Comparison of ENCODE assay signal across 19 cellular contexts in the genomic region with DNA sequence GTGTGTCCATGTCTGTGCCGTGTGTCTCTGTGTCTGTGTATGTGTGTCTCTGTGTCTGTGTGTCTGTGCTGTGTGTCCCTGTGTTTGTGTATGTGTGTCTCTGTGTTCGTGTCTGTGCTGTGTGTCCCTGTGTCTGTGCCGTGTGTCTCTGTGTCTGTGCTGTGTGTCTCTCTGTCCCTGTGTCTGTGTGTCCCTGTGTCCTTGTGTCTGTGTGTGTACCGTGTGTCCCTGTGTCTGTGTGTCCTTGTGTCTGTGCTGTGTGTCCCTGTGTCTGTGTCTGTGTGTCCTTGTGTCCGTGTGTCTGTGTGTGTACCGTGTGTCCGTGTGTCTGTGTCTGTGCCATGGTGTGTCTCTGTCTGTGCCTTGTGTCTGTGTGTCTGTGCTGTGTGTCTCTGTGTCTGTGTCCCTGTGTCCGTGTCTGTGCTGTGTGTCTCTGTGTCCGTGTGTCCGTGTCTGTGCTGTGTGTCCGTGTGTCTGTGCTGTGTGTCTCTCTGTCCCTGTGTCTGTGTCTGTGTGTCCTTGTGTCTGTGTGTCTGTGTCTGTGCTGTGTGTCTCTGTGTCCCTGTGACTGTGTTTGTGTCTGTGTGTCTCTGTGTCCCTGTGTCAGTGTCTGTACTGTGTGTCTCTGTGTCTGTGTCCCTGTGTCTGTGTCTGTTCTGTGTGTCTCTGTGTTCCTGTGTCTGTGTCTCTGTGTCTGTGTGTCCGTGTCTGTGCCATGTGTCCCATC. TPM values are rescaled to one million over a fixed set of nuclear protein-coding genes. Genes with fewer than 3 reads are reported as not detected.
A peak's percentile ranks its signal among the peaks of the same experiment; 100 is the strongest.
DNase-seq lines count a peak whose midpoint lies in the region; ATAC-seq, FAIRE-seq and TF ChIP-seq lines count a peak whose summit lies in the region.
"Had no signal": no experiment of that assay in that cellular context is flagged by ENCODE, and none has a peak within 500 bp of the region (broad histone marks: within the 10 kb centered on the region; RNA-seq: fewer than 3 reads in every experiment).

No MANE protein-coding gene starts in this region.

- H4K20me1 ChIP-seq in K562 (replicated peaks; ENCODE audit: control insufficient read depth, insufficient read depth, low read length): no peaks in the 10 kb centered on the region

- no peaks in the 10 kb centered on the region for H3K4me1 ChIP-seq in A549
- no peaks in the 10 kb centered on the region for H3K4me1 ChIP-seq in HEK293 (ENCODE audit: control insufficient read depth, insufficient read depth, low read length)
- no peaks in the 10 kb centered on the region for H3K4me1 ChIP-seq in K562 (replicated peaks in 1 of 2; ENCODE audit: control insufficient read depth in 2 of 2, insufficient read depth in 2 of 2, low read length in 2 of 2)
- H3K4me1 ChIP-seq in trophoblast cell (ENCODE audit: control insufficient read depth in 1 of 2, insufficient read depth in 2 of 2, low read length in 2 of 2): peaks cover 0 to 2% of the 10 kb centered on the region in 2 experiments
- no peaks in the 10 kb centered on the region for H3K4me1 ChIP-seq in gastroesophageal sphincter
- H3K4me1 ChIP-seq: BE2C had no signal

- H3K4me3 ChIP-seq in A549 (no peak overlapping the region), HEK293 (ENCODE audit: low read depth, low read length) (no peak overlapping the region), K562 (no peak overlapping the region), trophoblast cell (ENCODE audit: low read depth, low read length) (peak overlapping the region; percentile 15), gastroesophageal sphincter (no peak overlapping the region)
- H3K4me3 ChIP-seq: SK-N-MC had no signal

- no peak overlapping the region for H2BK5ac ChIP-seq in trophoblast cell (ENCODE audit: low read depth, low read length, poor library complexity)

- H2AFZ ChIP-seq in K562 (ENCODE audit: low read depth, low read length) (no peak overlapping the region), trophoblast cell (ENCODE audit: insufficient read depth, low read length, poor library complexity) (no peak overlapping the region)

- intact Hi-C loops in K562 (cut with micrococcal nuclease): no loop called here

- no TSS peak for BruUV-seq in K562 (replicated peaks; lab: Mats Ljungman, UMichigan)

- H3K9me3 ChIP-seq in A549 (no peaks in the 10 kb centered on the region), HEK293 (ENCODE audit: control insufficient read depth, insufficient read depth, low read depth, low read length) (no peaks in the 10 kb centered on the region), K562 (replicated peaks; ENCODE audit: control insufficient read depth, insufficient read depth, low read depth, low read length) (no peaks in the 10 kb centered on the region; the same call in 1 of the 2 replicates), trophoblast cell (ENCODE audit: insufficient read depth, low read depth, low read length) (peaks cover 21% of the 10 kb centered on the region), gastroesophageal sphincter (peaks cover 0 to 22% (median 0%) of the 10 kb centered on the region in 3 donors)
- H3K9me3 ChIP-seq: BE2C had no signal

- no peak for TF ChIP-seq CTCF in A549 (IDR thresholded peaks at IDR 0.05)
- TF ChIP-seq CTCF in HEK293 (tag by site-specific recombination; IDR thresholded peaks at IDR 0.05): no peak
- TF ChIP-seq CTCF in K562 (IDR thresholded peaks at IDR 0.05 in 2 of 3, conservative IDR thresholded peaks at IDR 0.05 in 1 of 3; ENCODE audit: insufficient read depth in 2 of 3, low read depth in 1 of 3, low read length in 3 of 3): no peak
- no peak for TF ChIP-seq CTCF in gastroesophageal sphincter (IDR thresholded peaks at IDR 0.05)

- H4K8ac ChIP-seq in trophoblast cell (ENCODE audit: low read depth, low read length): no peak overlapping the region

- TF ChIP-seq EP300 in A549 (IDR thresholded peaks at IDR 0.05) (no peak), K562 (IDR thresholded peaks at IDR 0.05; ENCODE audit: low read length) (no peak), gastroesophageal sphincter (IDR thresholded peaks at IDR 0.05) (no peak)

- H3K9ac ChIP-seq in K562 (ENCODE audit: insufficient read depth in 1 of 2, low read depth in 2 of 2, low read length in 2 of 2) (no peak overlapping the region), trophoblast cell (ENCODE audit: low read length) (no peak overlapping the region)
- H3K9ac ChIP-seq: KMS-11 had no signal

- H3K27me3 ChIP-seq in K562 (ENCODE audit: control insufficient read depth in 2 of 2, insufficient read depth in 2 of 2, low read length in 2 of 2) (peaks cover 13 to 39% of the 10 kb centered on the region in 2 experiments), trophoblast cell (ENCODE audit: insufficient read depth, low read length) (no peaks in the 10 kb centered on the region), gastroesophageal sphincter (peaks cover 50% of the 10 kb centered on the region)
- H3K27me3 ChIP-seq: BE2C had no signal

- CTCF ChIA-PET in A549 (lab: Yijun Ruan, JAX) (no interaction called here), HEK293 (lab: Yijun Ruan, JAX) (interaction anchor here (0.9 kb wide), 1 partner anchor 60 kb away, joined by 3 read pairs; no protein-coding TSS in a partner anchor), K562 (lab: Yijun Ruan, JAX; ENCODE audit: low intra/inter-chr PET ratio) (no interaction called here)

- no peak overlapping the region for H3K4ac ChIP-seq in trophoblast cell (ENCODE audit: low read depth, low read length)

- no peak overlapping the region for H4K91ac ChIP-seq in trophoblast cell (ENCODE audit: low read depth, low read length)

- TF ChIP-seq RAD21 in A549 (conservative IDR thresholded peaks at IDR 0.05 in 1 of 2, IDR thresholded peaks at IDR 0.05 in 1 of 2): no peak
- TF ChIP-seq RAD21 in K562 (CRISPR knock-in tag; conservative IDR thresholded peaks at IDR 0.05 in 1 of 2, IDR thresholded peaks at IDR 0.05 in 1 of 2): no peak

- no peak overlapping the region for H2BK12ac ChIP-seq in trophoblast cell (ENCODE audit: low read length)

- H3K9me1 ChIP-seq in K562 (ENCODE audit: control insufficient read depth, insufficient read depth, low read length): no peaks in the 10 kb centered on the region

- ATAC-seq in A549 (peak in 1 of 2 experiments; percentile 18; a peak in 2 of 6 replicates), K562 (no peak), gastroesophageal sphincter (no peak)
- no peak for ATAC-seq in stimulated activated naive CD8-positive, alpha-beta T cell treated with anti-CD3 and anti-CD28 coated beads, Interleukin-15, Interleukin-2, amounts not matched to agents 100 U/mL and 50 U/mL, for 24 hours

- FAIRE-seq in A549 (lab: Jason Lieb, UNC) (no peak), K562 (lab: Jason Lieb, UNC) (peak; percentile 52)
- FAIRE-seq: GM12891 had no signal

- H3K79me2 ChIP-seq in K562 (ENCODE audit: control insufficient read depth, insufficient read depth, low read length): no peaks in the 10 kb centered on the region
- H3K79me2 ChIP-seq in trophoblast cell (ENCODE audit: control insufficient read depth, insufficient read depth, low read length, poor library complexity): no peaks in the 10 kb centered on the region

- H3K27ac ChIP-seq in A549 (no peak overlapping the region), HEK293 (ENCODE audit: extremely low read depth, low read depth, low read length) (no peak overlapping the region), K562 (ENCODE audit: extremely low read depth, low read depth, low read length) (no peak overlapping the region), trophoblast cell (ENCODE audit: low read depth, low read length) (no peak overlapping the region), gastroesophageal sphincter (no peak overlapping the region)
- H3K27ac ChIP-seq: KMS-11, SK-N-MC had no signal

- no peak for TF ChIP-seq POLR2A in A549 (IDR thresholded peaks at IDR 0.05; ENCODE audit: low read length)
- no peak for TF ChIP-seq POLR2A in K562 (conservative IDR thresholded peaks at IDR 0.05)
- TF ChIP-seq POLR2A in gastroesophageal sphincter (IDR thresholded peaks at IDR 0.05): no peak

- no peak overlapping the region for H2BK120ac ChIP-seq in trophoblast cell (ENCODE audit: insufficient read depth, low read length, poor library complexity)

- WGBS in A549 (ENCODE audit: missing lambda C conversion rate): 6% methylated on average over 12 of the region's 12 CpGs
- WGBS in K562 (ENCODE audit: insufficient coverage, low coverage, missing lambda C conversion rate): 1% methylated on average over 12 of the region's 12 CpGs
- no CpG with 5 or more reads among the region's 12 CpGs for WGBS in trophoblast cell (ENCODE audit: extremely low coverage, insufficient coverage, insufficient read length)
- WGBS in gastroesophageal sphincter (ENCODE audit: low coverage in 1 of 2), 2 donors: 93 to 100% methylated on average over 3 to 4 of the region's 12 CpGs

- no peak overlapping the region for H3K23ac ChIP-seq in trophoblast cell (ENCODE audit: low read length)

- no peaks in the 10 kb centered on the region for H3K36me3 ChIP-seq in HEK293 (ENCODE audit: control insufficient read depth in 2 of 2, insufficient read depth in 1 of 2, low read length in 2 of 2)
- no peaks in the 10 kb centered on the region for H3K36me3 ChIP-seq in K562 (ENCODE audit: control insufficient read depth, insufficient read depth, low read length)
- H3K36me3 ChIP-seq in trophoblast cell (ENCODE audit: control insufficient read depth in 1 of 2, insufficient read depth in 2 of 2, low read length in 2 of 2): no peaks in the 10 kb centered on the region
- no peaks in the 10 kb centered on the region for H3K36me3 ChIP-seq in gastroesophageal sphincter
- H3K36me3 ChIP-seq: BE2C had no signal

- no peak overlapping the region for H3K14ac ChIP-seq in trophoblast cell (ENCODE audit: low read length)

- H3K79me1 ChIP-seq in trophoblast cell (ENCODE audit: low read length): no peaks in the 10 kb centered on the region

- no peak overlapping the region for H2AK5ac ChIP-seq in trophoblast cell (ENCODE audit: low read length)

- in situ Hi-C loops in K562 (cut with MboI): no loop called here

- no peak overlapping the region for H3K4me2 ChIP-seq in A549
- H3K4me2 ChIP-seq in K562 (ENCODE audit: insufficient read depth, low read length): no peak overlapping the region
- no peak overlapping the region for H3K4me2 ChIP-seq in trophoblast cell (ENCODE audit: low read length)
- H3K4me2 ChIP-seq: KMS-11 had no signal

- POLR2A ChIA-PET in A549 (lab: Yijun Ruan, JAX) (no interaction called here), HEK293 (lab: Yijun Ruan, JAX) (no interaction called here), K562 (lab: Yijun Ruan, JAX) (no interaction called here)

- DNase-seq in A549 (ENCODE audit: low read depth in 1 of 2, low spot score in 1 of 2): no peak
- no peak for DNase-seq in K562 (ENCODE audit: extremely low read depth in 1 of 4, low spot score in 3 of 4)
- no peak for DNase-seq in trophoblast cell
- DNase-seq in activated CD4-positive, alpha-beta T cell treated with anti-CD3 and anti-CD28 coated beads, Interleukin-2, amount 50 U/mL, for 1 hour: no peak
- no peak for DNase-seq in stimulated activated naive CD8-positive, alpha-beta T cell treated with anti-CD3 and anti-CD28 coated beads, Interleukin-15, Interleukin-2, amounts not matched to agents 100 U/mL and 50 U/mL, for 24 hours
- DNase-seq: BE2C, DMS79 treated with DMSO at 0.1 percent for 48 hours, H9, NCI-H1105 treated with DMSO at 0.1 percent for 48 hours, NCI-H2029 treated with DMSO at 0.1 percent for 48 hours, NCI-H2171, NCI-H526, SHP77 treated with DMSO at 0.1 percent for 48 hours had no signal

- no peak overlapping the region for H3K18ac ChIP-seq in trophoblast cell (ENCODE audit: low read length)

- no peak overlapping the region for H4K12ac ChIP-seq in trophoblast cell (ENCODE audit: low read depth, low read length)

RNA-seq across cellular contexts. Expression of a gene that starts 23.2 kb away (rescaled TPM):
- polyA plus RNA-seq in A549 (2011; rRNA removed): 0.06 and 0.08 TPM in 2 replicates
- polyA plus RNA-seq in A549 (2012; cell fraction: cytosol; rRNA removed): 0.03 TPM in 2 replicates
- 0.15 and 0.19 TPM in 2 replicates for polyA plus RNA-seq in A549 (2012; cell fraction: nucleus; rRNA removed)
- polyA plus RNA-seq in A549 (2017; fragmentation: RNase III; extraction: RNeasy Plus Mini Kit Qiagen cat#74134 plus additional on column Dnase treatment): 0.01 to 0.03 TPM (median 0.03 TPM) in 3 replicates
- 0.19 and 1.1 TPM in 2 replicates for polyA minus RNA-seq in A549 (2011; rRNA and poly(A)+ RNA removed)
- total RNA-seq in K562 (2011; cell fraction: chromatin; rRNA removed; ENCODE audit: low replicate concordance): 0.19 and 0.35 TPM in 2 replicates
- 0.13 and 0.17 TPM in 2 replicates for total RNA-seq in K562 (2011; cell fraction: nucleolus; rRNA removed)
- total RNA-seq in K562 (2011; cell fraction: nucleoplasm; rRNA removed): 0.22 TPM in 1 of 2 replicates, not detected in the other
- total RNA-seq in K562 (2014; rRNA removed): 0.04 TPM in 1 of 2 replicates, not detected in the other
- not detected in 2 replicates for total RNA-seq in K562 (2014; rRNA removed; fragmentation: Illumina TruSeq; extraction: Trizol)
- not detected in 2 replicates for total RNA-seq in K562 (2015; rRNA removed; fragmentation: Illumina TruSeq; extraction: Trizol)
- total RNA-seq in K562 (2021): 0.02 and 0.04 TPM in 2 replicates
- 0.04 TPM in 1 of 2 replicates, not detected in the other for polyA plus RNA-seq in K562 (2011; rRNA removed)
- 0.01 TPM in 2 replicates for polyA plus RNA-seq in K562 (2011; cell fraction: cytosol; rRNA removed)
- polyA plus RNA-seq in K562 (2011; cell fraction: nucleus; rRNA removed): 0.04 and 0.14 TPM in 2 replicates
- polyA plus RNA-seq in K562 (2012): 0.01 and 0.10 TPM in 2 replicates
- 0.03 TPM in 1 of 2 replicates, not detected in the other for polyA plus RNA-seq in K562 (2014; fragmentation: Illumina TruSeq; extraction: Trizol)
- not detected for polyA plus RNA-seq in K562 (2014; fragmentation: Nextera tagmentation; extraction: Ambion mirVana)
- polyA plus RNA-seq in K562 (2014; rRNA removed): 0.01 TPM in 1 of 2 replicates, not detected in the other
- 0.03 TPM in 1 of 2 replicates, not detected in the other for polyA minus RNA-seq in K562 (2011; rRNA and poly(A)+ RNA removed)
- polyA minus RNA-seq in K562 (2011; cell fraction: cytosol; rRNA and poly(A)+ RNA removed): not detected in 2 replicates
- polyA minus RNA-seq in K562 (2011; cell fraction: nucleus; rRNA and poly(A)+ RNA removed): under 0.01 and 0.11 TPM in 2 replicates
- polyA plus RNA-seq in trophoblast cell (2013): 0.04 TPM in 2 replicates
- under 1 TPM in 3 of 4 donors, not detected in 1; 0.04 to 0.13 (median 0.12) TPM for total RNA-seq in gastroesophageal sphincter
- total RNA-seq: RPMI7951 had no signal
